1 cellular context compared by ENCODE assay signal in genomic region chr18:76708036-76708726, GRCh38.
TF ChIP-seq lines count a peak whose summit lies in the region.

No MANE protein-coding gene starts in this region.

TF ChIP-seq in IMR-90, 13 proteins besides CTCF, POLR2A, EP300 and RAD21:
- TF ChIP-seq MAFK (IDR thresholded peaks at IDR 0.05; ENCODE audit: low read depth, low read length): no peak
- no peak for TF ChIP-seq NFE2L2 (IDR thresholded peaks at IDR 0.05; ENCODE audit: low read depth, low read length)
- TF ChIP-seq SMC3 (IDR thresholded peaks at IDR 0.05; ENCODE audit: low read depth, low read length): no peak
- TF ChIP-seq, protein P1, sequence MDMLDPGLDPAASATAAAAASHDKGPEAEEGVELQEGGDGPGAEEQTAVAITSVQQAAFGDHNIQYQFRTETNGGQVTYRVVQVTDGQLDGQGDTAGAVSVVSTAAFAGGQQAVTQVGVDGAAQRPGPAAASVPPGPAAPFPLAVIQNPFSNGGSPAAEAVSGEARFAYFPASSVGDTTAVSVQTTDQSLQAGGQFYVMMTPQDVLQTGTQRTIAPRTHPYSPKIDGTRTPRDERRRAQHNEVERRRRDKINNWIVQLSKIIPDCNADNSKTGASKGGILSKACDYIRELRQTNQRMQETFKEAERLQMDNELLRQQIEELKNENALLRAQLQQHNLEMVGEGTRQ (IDR thresholded peaks at IDR 0.05; ENCODE audit: low read depth, low read length): no peak
- TF ChIP-seq MXI1 (IDR thresholded peaks at IDR 0.05; ENCODE audit: borderline replicate concordance, low read depth, low read length): no peak
- TF ChIP-seq FOS (IDR thresholded peaks at IDR 0.05; ENCODE audit: low read depth, low read length): no peak
- TF ChIP-seq, protein P2, sequence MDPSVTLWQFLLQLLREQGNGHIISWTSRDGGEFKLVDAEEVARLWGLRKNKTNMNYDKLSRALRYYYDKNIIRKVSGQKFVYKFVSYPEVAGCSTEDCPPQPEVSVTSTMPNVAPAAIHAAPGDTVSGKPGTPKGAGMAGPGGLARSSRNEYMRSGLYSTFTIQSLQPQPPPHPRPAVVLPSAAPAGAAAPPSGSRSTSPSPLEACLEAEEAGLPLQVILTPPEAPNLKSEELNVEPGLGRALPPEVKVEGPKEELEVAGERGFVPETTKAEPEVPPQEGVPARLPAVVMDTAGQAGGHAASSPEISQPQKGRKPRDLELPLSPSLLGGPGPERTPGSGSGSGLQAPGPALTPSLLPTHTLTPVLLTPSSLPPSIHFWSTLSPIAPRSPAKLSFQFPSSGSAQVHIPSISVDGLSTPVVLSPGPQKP (IDR thresholded peaks at IDR 0.05; ENCODE audit: borderline replicate concordance, low read depth, low read length): no peak
- no peak for TF ChIP-seq BHLHE40 (IDR thresholded peaks at IDR 0.05; ENCODE audit: low read depth, low read length)
- TF ChIP-seq MAZ (IDR thresholded peaks at IDR 0.05; ENCODE audit: borderline replicate concordance, low read depth, low read length): no peak
- TF ChIP-seq CHD1 (IDR thresholded peaks at IDR 0.05; ENCODE audit: low read depth, low read length): no peak
- TF ChIP-seq RFX5 (IDR thresholded peaks at IDR 0.05; ENCODE audit: low read depth, low read length): no peak
- TF ChIP-seq RCOR1 (IDR thresholded peaks at IDR 0.05; ENCODE audit: insufficient replicate concordance, low read length): no peak
- TF ChIP-seq CEBPB (IDR thresholded peaks at IDR 0.05; ENCODE audit: low read depth, low read length): no peak
